Comparison of ENCODE assay signal across 20 cellular contexts in genomic region chr15:43194775-43195174, GRCh38. TPM values are rescaled to one million over a fixed set of nuclear protein-coding genes. Genes with fewer than 3 reads are reported as not detected.
"Had no signal": no experiment of that assay in that cellular context is flagged by ENCODE, and none has a peak within 500 bp of the region (broad histone marks: within the 10 kb centered on the region; RNA-seq: fewer than 3 reads in every experiment).

No MANE protein-coding gene starts in this region.

- H3K36me3 ChIP-seq: ovary had no signal

- DNase-seq: activated CD4-positive, alpha-beta T cell treated with anti-CD3 and anti-CD28 coated beads, Interleukin-2, amount 50 U/mL, for 4 hours; activated naive CD8-positive, alpha-beta T cell treated with anti-CD3 and anti-CD28 coated beads for 36 hours; body of pancreas; central memory CD4-positive, alpha-beta T cell; colonic mucosa; foreskin keratinocyte; glutamatergic neuron; mesenchymal stem cell; mucosa of descending colon; naive thymus-derived CD8-positive, alpha-beta T cell; ovary; sigmoid colon; stimulated activated naive B cell treated with anti-CD40 and anti-IgM and Interleukin-4, amounts not matched to agents 10 μg/mL and 1 μg/mL and 100 μg/mL, for 72 hours; SW 1271; T-helper 2 cell; thyroid gland had no signal

- H3K27ac ChIP-seq: body of pancreas, colonic mucosa, foreskin keratinocyte, ovary, sigmoid colon, thyroid gland had no signal

- H3K27me3 Mint-ChIP-seq: activated naive CD8-positive, alpha-beta T cell treated with anti-CD3 and anti-CD28 coated beads for 36 hours; naive thymus-derived CD8-positive, alpha-beta T cell; stimulated activated naive B cell treated with anti-CD40 and anti-IgM and Interleukin-4, amounts not matched to agents 10 μg/mL and 1 μg/mL and 100 μg/mL, for 72 hours had no signal

- H3K4me1 ChIP-seq: colonic mucosa, foreskin keratinocyte, thyroid gland had no signal

- H3K27me3 ChIP-seq: body of pancreas, colonic mucosa, foreskin keratinocyte, ovary, sigmoid colon, thyroid gland had no signal

- H3K4me3 Mint-ChIP-seq: activated naive CD8-positive, alpha-beta T cell treated with anti-CD3 and anti-CD28 coated beads for 36 hours; naive thymus-derived CD8-positive, alpha-beta T cell; stimulated activated naive B cell treated with anti-CD40 and anti-IgM and Interleukin-4, amounts not matched to agents 10 μg/mL and 1 μg/mL and 100 μg/mL, for 72 hours had no signal

- H3K27ac Mint-ChIP-seq: activated naive CD8-positive, alpha-beta T cell treated with anti-CD3 and anti-CD28 coated beads for 36 hours; stimulated activated naive B cell treated with anti-CD40 and anti-IgM and Interleukin-4, amounts not matched to agents 10 μg/mL and 1 μg/mL and 100 μg/mL, for 72 hours had no signal

- H3K9me3 ChIP-seq: body of pancreas, colonic mucosa, mucosa of descending colon, ovary, sigmoid colon, thyroid gland had no signal

- H3K4me3 ChIP-seq: body of pancreas, colonic mucosa, mucosa of descending colon, ovary, sigmoid colon, thyroid gland had no signal

- ATAC-seq: body of pancreas; foreskin keratinocyte; mucosa of descending colon; naive thymus-derived CD8-positive, alpha-beta T cell; stimulated activated naive B cell treated with anti-CD40 and anti-IgM and Interleukin-4, amounts not matched to agents 10 μg/mL and 1 μg/mL and 100 μg/mL, for 72 hours had no signal

RNA-seq across cellular contexts. Expression of gene EPB42, which starts 26.0 kb away (rescaled TPM):
- total RNA-seq: activated naive CD8-positive, alpha-beta T cell treated with anti-CD3 and anti-CD28 coated beads for 36 hours; body of pancreas; colonic mucosa; epithelial cell of proximal tubule; fibroblast of lung; foreskin keratinocyte; kidney epithelial cell; mucosa of descending colon; naive thymus-derived CD8-positive, alpha-beta T cell; pulmonary artery endothelial cell; sigmoid colon; thyroid gland had no signal
- polyA plus RNA-seq: fibroblast of lung; foreskin keratinocyte; naive thymus-derived CD8-positive, alpha-beta T cell; ovary had no signal
